In the genomic region with DNA sequence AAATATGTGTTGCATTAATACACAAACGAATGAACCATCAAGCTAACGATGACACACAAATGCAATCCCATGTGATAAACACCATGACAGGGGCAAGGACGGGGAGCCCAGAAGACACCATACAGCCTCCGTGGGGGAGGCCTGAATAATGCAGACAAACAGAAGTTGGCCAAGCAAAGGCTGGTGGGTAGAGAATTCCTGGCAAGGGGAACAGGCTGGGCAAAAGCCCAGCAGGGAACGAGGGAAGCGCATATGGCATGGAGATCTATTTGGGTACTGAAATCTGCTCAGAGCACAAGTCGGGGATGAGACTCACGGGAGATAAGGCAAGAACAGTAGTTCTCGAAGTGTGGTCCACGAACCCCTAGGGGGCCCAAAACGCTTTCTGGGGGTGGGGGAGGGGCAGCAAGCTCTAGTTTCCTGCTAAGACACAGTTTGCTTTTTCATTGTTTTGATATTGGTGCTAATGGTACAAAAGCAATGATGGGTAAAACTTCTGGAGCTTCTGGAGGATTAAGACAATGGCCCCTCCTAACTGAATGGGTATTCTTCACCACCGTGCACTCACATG, we compare ENCODE assay signal across 21 cellular contexts. TPM values are rescaled to one million over a fixed set of nuclear protein-coding genes. Genes with fewer than 3 reads are reported as not detected.
DNase-seq lines count a peak whose midpoint lies in the region; ATAC-seq, FAIRE-seq and TF ChIP-seq lines count a peak whose summit lies in the region.
"Had no signal": no experiment of that assay in that cellular context is flagged by ENCODE, and none has a peak within 500 bp of the region (broad histone marks: within the 10 kb centered on the region; RNA-seq: fewer than 3 reads in every experiment).

No MANE protein-coding gene starts in this region.

- TF ChIP-seq POLR2A in H54 (IDR thresholded peaks at IDR 0.05; ENCODE audit: low read depth, low read length): no peak

- H3K27me3 Mint-ChIP-seq in natural killer cell (ENCODE audit: low read depth in 2 of 2): no peaks in the 10 kb centered on the region
- no peaks in the 10 kb centered on the region for H3K27me3 Mint-ChIP-seq in natural killer cell treated with Interleukin-12 subunit alpha and Interleukin-12 subunit beta and Interleukin-15 and Interleukin-18, amount 100 ng/mL, for 72 hours
- no peaks in the 10 kb centered on the region for H3K27me3 Mint-ChIP-seq in effector memory CD8-positive, alpha-beta T cell
- H3K27me3 Mint-ChIP-seq in stimulated activated naive B cell treated with anti-CD40 and anti-IgM and Interleukin-4, amounts not matched to agents 10 μg/mL and 1 μg/mL and 100 μg/mL, for 72 hours: no peaks in the 10 kb centered on the region

- intact Hi-C loops in natural killer cell (cut with micrococcal nuclease): no loop called here

- no peak for DNase-seq in natural killer cell
- no peak for DNase-seq in natural killer cell treated with Interleukin-12 subunit alpha and Interleukin-12 subunit beta and Interleukin-15 and Interleukin-18, amount 100 ng/mL, for 72 hours (ENCODE audit: low spot score)
- peak; percentile 73 for DNase-seq in NCI-H446 treated with DMSO at 0.1 percent for 48 hours (lab: John Stamatoyannopoulos, UW)
- DNase-seq in effector memory CD8-positive, alpha-beta T cell: no peak
- DNase-seq in stimulated activated naive B cell treated with anti-CD40 and anti-IgM and Interleukin-4, amounts not matched to agents 10 μg/mL and 1 μg/mL and 100 μg/mL, for 72 hours: no peak
- DNase-seq in H54 (ENCODE audit: insufficient read length, low spot score): no peak
- no peak for DNase-seq in midbrain (lab: John Stamatoyannopoulos, UW)
- DNase-seq: activated CD4-positive, alpha-beta T cell treated with anti-CD3 and anti-CD28 coated beads, Interleukin-2, amount 50 U/mL, for 4 hours; AML-193; DMS153; NCI-H1417 treated with DMSO at 0.1 percent for 48 hours; nephron progenitor cell; psoas muscle; SK-N-SH; transverse colon had no signal

- H3K4me1 Mint-ChIP-seq in natural killer cell: peaks cover 18 to 23% of the 10 kb centered on the region in 2 donors
- peaks cover 10 to 11% of the 10 kb centered on the region in 2 donors for H3K4me1 Mint-ChIP-seq in natural killer cell treated with Interleukin-12 subunit alpha and Interleukin-12 subunit beta and Interleukin-15 and Interleukin-18, amount 100 ng/mL, for 72 hours (ENCODE audit: low read depth in 2 of 2)
- peaks cover 5 to 12% of the 10 kb centered on the region in 2 donors for H3K4me1 Mint-ChIP-seq in effector memory CD8-positive, alpha-beta T cell (ENCODE audit: low read depth in 2 of 2)
- H3K4me1 Mint-ChIP-seq in stimulated activated naive B cell treated with anti-CD40 and anti-IgM and Interleukin-4, amounts not matched to agents 10 μg/mL and 1 μg/mL and 100 μg/mL, for 72 hours: peaks cover 15 to 19% of the 10 kb centered on the region in 2 donors

- no peak for FAIRE-seq in H54 (lab: Jason Lieb, UNC)
- FAIRE-seq: islet of Langerhans, RCC 7860, TTC549 had no signal

- no peak for TF ChIP-seq CTCF in natural killer cell (IDR thresholded peaks at IDR 0.05)

- no peak overlapping the region for H3K4me3 Mint-ChIP-seq in natural killer cell
- no peak overlapping the region for H3K4me3 Mint-ChIP-seq in natural killer cell treated with Interleukin-12 subunit alpha and Interleukin-12 subunit beta and Interleukin-15 and Interleukin-18, amount 100 ng/mL, for 72 hours
- no peak overlapping the region for H3K4me3 Mint-ChIP-seq in effector memory CD8-positive, alpha-beta T cell
- H3K4me3 Mint-ChIP-seq in stimulated activated naive B cell treated with anti-CD40 and anti-IgM and Interleukin-4, amounts not matched to agents 10 μg/mL and 1 μg/mL and 100 μg/mL, for 72 hours: no peak overlapping the region
- H3K4me3 Mint-ChIP-seq: nephron progenitor cell had no signal

- no peaks in the 10 kb centered on the region for H3K9me3 Mint-ChIP-seq in natural killer cell
- no peaks in the 10 kb centered on the region for H3K9me3 Mint-ChIP-seq in natural killer cell treated with Interleukin-12 subunit alpha and Interleukin-12 subunit beta and Interleukin-15 and Interleukin-18, amount 100 ng/mL, for 72 hours
- H3K9me3 Mint-ChIP-seq in effector memory CD8-positive, alpha-beta T cell: no peaks in the 10 kb centered on the region
- no peaks in the 10 kb centered on the region for H3K9me3 Mint-ChIP-seq in stimulated activated naive B cell treated with anti-CD40 and anti-IgM and Interleukin-4, amounts not matched to agents 10 μg/mL and 1 μg/mL and 100 μg/mL, for 72 hours
- H3K9me3 Mint-ChIP-seq: activated T-helper 2 cell treated with anti-CD3 and anti-CD28 coated beads, Interferon-gamma antibody, Interleukin-2, Interleukin-4, amounts not matched to agents 10 μg/mL and 5 μg/mL and 100 μg/mL, durations not matched to agents 14 hours and 24 hours and 36 hours; nephron progenitor cell had no signal

- peaks cover 30% of the 10 kb centered on the region for H3K36me3 Mint-ChIP-seq in natural killer cell
- peaks cover 18% of the 10 kb centered on the region for H3K36me3 Mint-ChIP-seq in natural killer cell treated with Interleukin-12 subunit alpha and Interleukin-12 subunit beta and Interleukin-15 and Interleukin-18, amount 100 ng/mL, for 72 hours
- peaks cover 95% of the 10 kb centered on the region for H3K36me3 Mint-ChIP-seq in effector memory CD8-positive, alpha-beta T cell (ENCODE audit: insufficient read depth)
- H3K36me3 Mint-ChIP-seq in stimulated activated naive B cell treated with anti-CD40 and anti-IgM and Interleukin-4, amounts not matched to agents 10 μg/mL and 1 μg/mL and 100 μg/mL, for 72 hours: peaks cover 35 to 61% of the 10 kb centered on the region in 2 donors

- H3K27ac Mint-ChIP-seq in natural killer cell: peak overlapping the region; percentile 72 to 88
- H3K27ac Mint-ChIP-seq in natural killer cell treated with Interleukin-12 subunit alpha and Interleukin-12 subunit beta and Interleukin-15 and Interleukin-18, amount 100 ng/mL, for 72 hours: peak overlapping the region in 1 of 2 donors; percentile 30
- peak overlapping the region; percentile 1 to 83 for H3K27ac Mint-ChIP-seq in effector memory CD8-positive, alpha-beta T cell
- H3K27ac Mint-ChIP-seq in stimulated activated naive B cell treated with anti-CD40 and anti-IgM and Interleukin-4, amounts not matched to agents 10 μg/mL and 1 μg/mL and 100 μg/mL, for 72 hours: peak overlapping the region; percentile 81
- H3K27ac Mint-ChIP-seq: activated T-helper 2 cell treated with anti-CD3 and anti-CD28 coated beads, Interferon-gamma antibody, Interleukin-2, Interleukin-4, amounts not matched to agents 10 μg/mL and 5 μg/mL and 100 μg/mL, durations not matched to agents 14 hours and 24 hours and 36 hours; nephron progenitor cell had no signal

- ATAC-seq in natural killer cell (no peak), HG03439 (IDR thresholded peaks at IDR 0.05; ENCODE audit: unreplicated experiment) (no peak)
- no peak for ATAC-seq in natural killer cell treated with Interleukin-12 subunit alpha and Interleukin-12 subunit beta and Interleukin-15 and Interleukin-18, amount 100 ng/mL, for 72 hours
- ATAC-seq in effector memory CD8-positive, alpha-beta T cell (replicated peaks): no peak
- ATAC-seq in stimulated activated naive B cell treated with anti-CD40 and anti-IgM and Interleukin-4, amounts not matched to agents 10 μg/mL and 1 μg/mL and 100 μg/mL, for 72 hours (replicated peaks): no peak
- ATAC-seq: HCT116, psoas muscle had no signal

RNA-seq across cellular contexts. Expression of a gene that starts 42.9 kb away (rescaled TPM):
- 10 to 100 TPM; 26.7 to 40.3 (median 39.5) TPM for total RNA-seq in natural killer cell
- total RNA-seq in natural killer cell treated with Interleukin-12 subunit alpha and Interleukin-12 subunit beta and Interleukin-15 and Interleukin-18, amount 100 ng/mL, for 72 hours: 10 to 100 TPM; 47.3 to 54.8 TPM
